In genomic region chr5:112374818-112375217, GRCh38 we compare ENCODE assay signal across 21 cellular contexts. TPM values are rescaled to one million over a fixed set of nuclear protein-coding genes. Genes with fewer than 3 reads are reported as not detected.
DNase-seq lines count a peak whose midpoint lies in the region; ATAC-seq and TF ChIP-seq lines count a peak whose summit lies in the region.
"Had no signal": no experiment of that assay in that cellular context is flagged by ENCODE, and none has a peak within 500 bp of the region (broad histone marks: within the 10 kb centered on the region; RNA-seq: fewer than 3 reads in every experiment).

No MANE protein-coding gene starts in this region.

- no peaks in the 10 kb centered on the region for H3K9me3 ChIP-seq in smooth muscle cell (replicated peaks; ENCODE audit: low read depth)
- no peaks in the 10 kb centered on the region for H3K9me3 ChIP-seq in MM.1S (replicated peaks; ENCODE audit: insufficient read depth, low read length)
- H3K9me3 ChIP-seq: A549; BE2C; BLaER1 treated with 17β-estradiol and CSF1 and Interleukin-3, amounts not matched to agents 10 nM and 100 nM had no signal

- H3K27ac Mint-ChIP-seq in activated naive CD4-positive, alpha-beta T cell treated with anti-CD3 and anti-CD28 coated beads, Interleukin-2, amount 50 U/mL, for 72 hours: no peak overlapping the region
- H3K27ac Mint-ChIP-seq: CD4-positive, alpha-beta T cell; CD8-positive, alpha-beta memory T cell; H9 had no signal

- H3K79me2 ChIP-seq in smooth muscle cell (ENCODE audit: low read depth) (no peaks in the 10 kb centered on the region), MM.1S (ENCODE audit: low read length) (no peaks in the 10 kb centered on the region)

- H3K4me1 ChIP-seq in smooth muscle cell (ENCODE audit: low read depth) (no peaks in the 10 kb centered on the region), MM.1S (ENCODE audit: low read length) (no peaks in the 10 kb centered on the region)
- H3K4me1 ChIP-seq: A549; BE2C; BLaER1 treated with 17β-estradiol and CSF1 and Interleukin-3, amounts not matched to agents 10 nM and 100 nM had no signal

- no peaks in the 10 kb centered on the region for H3K36me3 ChIP-seq in smooth muscle cell (ENCODE audit: low read depth)
- H3K36me3 ChIP-seq in MM.1S (replicated peaks; ENCODE audit: insufficient read depth, low read length): no peaks in the 10 kb centered on the region
- H3K36me3 ChIP-seq: BE2C; BLaER1 treated with 17β-estradiol and CSF1 and Interleukin-3, amounts not matched to agents 10 nM and 100 nM had no signal

- DNase-seq in left ventricle myocardium superior (no peak), Right ventricle myocardium superior (no peak), islet precursor cell (peak; percentile 45), smooth muscle cell (lab: John Stamatoyannopoulos, UW; ENCODE audit: unreplicated experiment) (no peak), MM.1S (no peak)
- no peak for DNase-seq in activated naive CD4-positive, alpha-beta T cell treated with anti-CD3 and anti-CD28 coated beads, Interleukin-2, amount 50 U/mL, for 72 hours (ENCODE audit: low spot score in 2 of 2)
- DNase-seq: 8988T; ACHN; AML-193; BE2C; CD4-positive, alpha-beta T cell; CD8-positive, alpha-beta memory T cell; DMS153; DND-41; GM23248; H9 had no signal

- no peaks in the 10 kb centered on the region for H3K36me3 Mint-ChIP-seq in activated naive CD4-positive, alpha-beta T cell treated with anti-CD3 and anti-CD28 coated beads, Interleukin-2, amount 50 U/mL, for 72 hours
- H3K36me3 Mint-ChIP-seq: CD14-positive monocyte; CD8-positive, alpha-beta memory T cell had no signal

- no peaks in the 10 kb centered on the region for H3K27me3 ChIP-seq in smooth muscle cell (ENCODE audit: low read depth)
- H3K27me3 ChIP-seq in MM.1S (replicated peaks; ENCODE audit: insufficient read depth, low read length): no peaks in the 10 kb centered on the region
- H3K27me3 ChIP-seq: BLaER1 treated with 17β-estradiol and CSF1 and Interleukin-3, amounts not matched to agents 10 nM and 100 nM had no signal

- H3K4me3 ChIP-seq in smooth muscle cell (no peak overlapping the region), MM.1S (ENCODE audit: low read length) (no peak overlapping the region)
- H3K4me3 ChIP-seq: A549; BLaER1 treated with 17β-estradiol and CSF1 and Interleukin-3, amounts not matched to agents 10 nM and 100 nM; GM23248 had no signal

- H4K20me1 ChIP-seq in smooth muscle cell (ENCODE audit: low read depth): no peaks in the 10 kb centered on the region
- no peaks in the 10 kb centered on the region for H4K20me1 ChIP-seq in MM.1S (ENCODE audit: insufficient read depth, low read length)
- H4K20me1 ChIP-seq: BLaER1 treated with 17β-estradiol and CSF1 and Interleukin-3, amounts not matched to agents 10 nM and 100 nM had no signal

- intact Hi-C loops in left ventricle myocardium superior (cut with micrococcal nuclease): no loop called here
- intact Hi-C loops in Right ventricle myocardium superior (cut with DNase I): no loop called here

- no peak overlapping the region for H3K4me2 ChIP-seq in smooth muscle cell
- no peak overlapping the region for H3K4me2 ChIP-seq in MM.1S (ENCODE audit: low read depth, low read length)
- H3K4me2 ChIP-seq: A549; BLaER1 treated with 17β-estradiol and CSF1 and Interleukin-3, amounts not matched to agents 10 nM and 100 nM had no signal

- H3F3A ChIP-seq in smooth muscle cell (ENCODE audit: low read depth) (no peaks in the 10 kb centered on the region), MM.1S (ENCODE audit: insufficient read depth, low read length) (no peaks in the 10 kb centered on the region)

- WGBS in smooth muscle cell (ENCODE audit: low lambda C conversion rate): 66% methylated on average over 4 of the region's 4 CpGs

- no peak overlapping the region for H2AFZ ChIP-seq in smooth muscle cell (ENCODE audit: low read depth)
- H2AFZ ChIP-seq in MM.1S (ENCODE audit: low read length): no peak overlapping the region
- H2AFZ ChIP-seq: GM23248 had no signal

- H3K9me3 Mint-ChIP-seq in activated naive CD4-positive, alpha-beta T cell treated with anti-CD3 and anti-CD28 coated beads, Interleukin-2, amount 50 U/mL, for 72 hours: no peaks in the 10 kb centered on the region
- H3K9me3 Mint-ChIP-seq: CD4-positive, alpha-beta T cell; H9 had no signal

- no peaks in the 10 kb centered on the region for H3K9me2 ChIP-seq in MM.1S (replicated peaks; ENCODE audit: insufficient read depth, low read length)

- H3K9ac ChIP-seq in smooth muscle cell (ENCODE audit: low read depth) (no peak overlapping the region), MM.1S (ENCODE audit: low read length) (no peak overlapping the region)
- H3K9ac ChIP-seq: BLaER1 treated with 17β-estradiol and CSF1 and Interleukin-3, amounts not matched to agents 10 nM and 100 nM; GM23248 had no signal

- ATAC-seq in left ventricle myocardium superior: peak; percentile 67
- ATAC-seq in Right ventricle myocardium superior (ENCODE audit: poor library complexity): no peak
- no peak for ATAC-seq in HG03175 (IDR thresholded peaks at IDR 0.05; ENCODE audit: unreplicated experiment)
- ATAC-seq in activated naive CD4-positive, alpha-beta T cell treated with anti-CD3 and anti-CD28 coated beads, Interleukin-2, amount 50 U/mL, for 72 hours: no peak
- ATAC-seq: HCT116 had no signal

- H3K27ac ChIP-seq in smooth muscle cell (ENCODE audit: low read depth) (peak overlapping the region; percentile 30), MM.1S (ENCODE audit: low read length) (no peak overlapping the region)
- H3K27ac ChIP-seq: A549; BLaER1 treated with 17β-estradiol and CSF1 and Interleukin-3, amounts not matched to agents 10 nM and 100 nM; GM23248 had no signal

- no peak for TF ChIP-seq CTCF in smooth muscle cell (IDR thresholded peaks at IDR 0.05; ENCODE audit: borderline replicate concordance, insufficient read depth, poor library complexity, severe bottlenecking)
- no peak for TF ChIP-seq CTCF in MM.1S (IDR thresholded peaks at IDR 0.05; ENCODE audit: low read length)

RNA-seq across cellular contexts. Expression of gene EPB41L4A, which starts 44.3 kb away (rescaled TPM):
- total RNA-seq in left ventricle myocardium superior (18.6 TPM), Right ventricle myocardium superior (20.5 TPM), smooth muscle cell (3.7 and 8.9 TPM in 2 replicates)
- polyA plus RNA-seq in smooth muscle cell: 2.9 and 3.8 TPM in 2 replicates
- total RNA-seq in activated naive CD4-positive, alpha-beta T cell treated with anti-CD3 and anti-CD28 coated beads, Interleukin-2, amount 50 U/mL, for 72 hours: under 1 TPM in 1 of 2 donors, not detected in 1; 0.27 TPM
